ENCODE assay signal across 8 cellular contexts in genomic region chr21:23887709-23888303, GRCh38.
A peak's percentile ranks its signal among the peaks of the same experiment; 100 is the strongest.
DNase-seq lines count a peak whose midpoint lies in the region; ATAC-seq, FAIRE-seq and TF ChIP-seq lines count a peak whose summit lies in the region.

No MANE protein-coding gene starts in this region.

- no peak overlapping the region for H3K9ac ChIP-seq in endodermal cell (ENCODE audit: extremely low read depth, low read length, poor library complexity, severe bottlenecking)

- FAIRE-seq in D721Med (lab: Jason Lieb, UNC): no peak

- H3K36me3 Mint-ChIP-seq in endodermal cell (ENCODE audit: low read depth): no peaks in the 10 kb centered on the region

- H3K4me1 ChIP-seq in endodermal cell (ENCODE audit: control insufficient read depth, insufficient read depth, low read length) (no peaks in the 10 kb centered on the region), suprapubic skin (no peaks in the 10 kb centered on the region)

- H3K9me3 ChIP-seq in endodermal cell (ENCODE audit: control insufficient read depth, low read length) (no peaks in the 10 kb centered on the region), suprapubic skin (no peaks in the 10 kb centered on the region)

- 90 to 98% methylated on average over 8 to 11 of the region's 11 CpGs for WGBS in endodermal cell (ENCODE audit: insufficient coverage in 1 of 2, insufficient read length in 1 of 2), 2 experiments
- WGBS in suprapubic skin: 83% methylated on average over 11 of the region's 11 CpGs

- H3K4me3 Mint-ChIP-seq in endodermal cell: no peak overlapping the region

- H3K27ac ChIP-seq in endodermal cell (ENCODE audit: low read depth, low read length) (no peak overlapping the region), suprapubic skin (no peak overlapping the region)

- no peak for TF ChIP-seq EP300 in suprapubic skin (IDR thresholded peaks at IDR 0.05)

- H3K27me3 ChIP-seq in endodermal cell (ENCODE audit: control insufficient read depth, insufficient read depth, low read length, poor library complexity, severe bottlenecking): no peaks in the 10 kb centered on the region
- no peaks in the 10 kb centered on the region for H3K27me3 ChIP-seq in suprapubic skin

- peak; percentile 21 for DNase-seq in activated CD4-positive, alpha-beta T cell treated with anti-CD3 and anti-CD28 coated beads for 48 hours
- DNase-seq in stimulated activated CD4-positive, alpha-beta T cell treated with anti-CD3 and anti-CD28 coated beads, Interleukin-12 subunit alpha, Interleukin-12 subunit beta, amount 100 ng/mL, for 4 hours: peak; percentile 5
- DNase-seq in endodermal cell (no peak), suprapubic skin (ENCODE audit: low spot score in 2 of 2) (no peak), anterior cingulate cortex (lab: John Stamatoyannopoulos, UW) (no peak), D721Med (ENCODE audit: insufficient read length, low spot score) (no peak)

- TF ChIP-seq CTCF in endodermal cell (conservative IDR thresholded peaks at IDR 0.05) (no peak), suprapubic skin (IDR thresholded peaks at IDR 0.05) (no peak), D721Med (IDR thresholded peaks at IDR 0.05; ENCODE audit: insufficient read depth, missing control alignments) (no peak)

- H3K27ac Mint-ChIP-seq in endodermal cell: no peak overlapping the region

- H3K27me3 Mint-ChIP-seq in endodermal cell (ENCODE audit: insufficient read depth): no peaks in the 10 kb centered on the region

- peaks cover 62% of the 10 kb centered on the region for H3K9me3 Mint-ChIP-seq in endodermal cell

- H3K4me1 Mint-ChIP-seq in endodermal cell: no peaks in the 10 kb centered on the region

- no peak for TF ChIP-seq POLR2A in suprapubic skin (IDR thresholded peaks at IDR 0.05)

- H3K4me3 ChIP-seq in endodermal cell (ENCODE audit: low read length): no peak overlapping the region
- H3K4me3 ChIP-seq in suprapubic skin: no peak overlapping the region

- ATAC-seq in GM19324 (IDR thresholded peaks at IDR 0.05; ENCODE audit: low FRiP score, unreplicated experiment) (peak; percentile 84), HG03558 (IDR thresholded peaks at IDR 0.05; ENCODE audit: extremely low read depth, unreplicated experiment) (peak; percentile 77)

- H3K36me3 ChIP-seq in endodermal cell (ENCODE audit: control insufficient read depth, insufficient read depth, low read length) (no peaks in the 10 kb centered on the region), suprapubic skin (no peaks in the 10 kb centered on the region)

Comparison
In these comparisons a context has a peak if more than half of its experiments do, and no peak if none do; other contexts are left out.
1. DNase-seq: peak in activated CD4-positive, alpha-beta T cell treated with anti-CD3 and anti-CD28 coated beads for 48 hours (single experiment) and stimulated activated CD4-positive, alpha-beta T cell treated with anti-CD3 and anti-CD28 coated beads, Interleukin-12 subunit alpha, Interleukin-12 subunit beta, amount 100 ng/mL, for 4 hours (single experiment); none in endodermal cell (single experiment), suprapubic skin (0 of 2), anterior cingulate cortex (0 of 58) and D721Med (single experiment).